2 cellular contexts compared by ENCODE assay signal in genomic region chr13:43737524-43737923, GRCh38.
TF ChIP-seq lines count a peak whose summit lies in the region.

No MANE protein-coding gene starts in this region.

TF ChIP-seq in HepG2, 621 proteins besides CTCF, POLR2A, EP300 and RAD21:
- peak; percentile 99 for TF ChIP-seq MNT (IDR thresholded peaks at IDR 0.05)
- TF ChIP-seq, protein P1, sequence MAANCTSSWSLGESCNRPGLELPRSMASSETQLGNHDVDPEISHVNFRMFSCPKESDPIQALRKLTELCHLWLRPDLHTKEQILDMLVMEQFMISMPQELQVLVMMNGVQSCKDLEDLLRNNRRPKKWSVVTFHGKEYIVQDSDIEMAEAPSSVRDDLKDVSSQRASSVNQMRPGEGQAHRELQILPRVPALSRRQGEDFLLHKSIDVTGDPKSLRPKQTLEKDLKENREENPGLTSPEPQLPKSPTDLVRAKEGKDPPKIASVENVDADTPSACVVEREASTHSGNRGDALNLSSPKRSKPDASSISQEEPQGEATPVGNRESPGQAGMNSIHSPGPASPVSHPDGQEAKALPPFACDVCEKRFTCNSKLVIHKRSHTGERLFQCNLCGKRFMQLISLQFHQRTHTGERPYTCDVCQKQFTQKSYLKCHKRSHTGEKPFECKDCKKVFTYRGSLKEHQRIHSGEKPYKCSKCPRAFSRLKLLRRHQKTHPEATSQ (CRISPR knock-in tag; IDR thresholded peaks at IDR 0.05; ENCODE audit: borderline replicate concordance), result no peak
TF ChIP-seq in HepG2: peak in this region for 1.

TF ChIP-seq in GM23338, 12 proteins besides CTCF, POLR2A, EP300 and RAD21 (continued from another document):
- TF ChIP-seq CREB1 (CRISPR knock-in tag; IDR thresholded peaks at IDR 0.05; ENCODE audit: low read depth) (no peak), POLR2AphosphoS5 (IDR thresholded peaks at IDR 0.05; ENCODE audit: low read depth) (no peak), STAT1 (IDR thresholded peaks at IDR 0.05; ENCODE audit: unreplicated experiment) (no peak), EZH2phosphoT487 (IDR thresholded peaks at IDR 0.05; ENCODE audit: unreplicated experiment) (no peak), ZNF331 (CRISPR knock-in tag; IDR thresholded peaks at IDR 0.05; ENCODE audit: low read depth) (no peak), EZH2 (IDR thresholded peaks at IDR 0.05; ENCODE audit: low read depth, unreplicated experiment) (no peak)
- TF ChIP-seq, protein P2, sequence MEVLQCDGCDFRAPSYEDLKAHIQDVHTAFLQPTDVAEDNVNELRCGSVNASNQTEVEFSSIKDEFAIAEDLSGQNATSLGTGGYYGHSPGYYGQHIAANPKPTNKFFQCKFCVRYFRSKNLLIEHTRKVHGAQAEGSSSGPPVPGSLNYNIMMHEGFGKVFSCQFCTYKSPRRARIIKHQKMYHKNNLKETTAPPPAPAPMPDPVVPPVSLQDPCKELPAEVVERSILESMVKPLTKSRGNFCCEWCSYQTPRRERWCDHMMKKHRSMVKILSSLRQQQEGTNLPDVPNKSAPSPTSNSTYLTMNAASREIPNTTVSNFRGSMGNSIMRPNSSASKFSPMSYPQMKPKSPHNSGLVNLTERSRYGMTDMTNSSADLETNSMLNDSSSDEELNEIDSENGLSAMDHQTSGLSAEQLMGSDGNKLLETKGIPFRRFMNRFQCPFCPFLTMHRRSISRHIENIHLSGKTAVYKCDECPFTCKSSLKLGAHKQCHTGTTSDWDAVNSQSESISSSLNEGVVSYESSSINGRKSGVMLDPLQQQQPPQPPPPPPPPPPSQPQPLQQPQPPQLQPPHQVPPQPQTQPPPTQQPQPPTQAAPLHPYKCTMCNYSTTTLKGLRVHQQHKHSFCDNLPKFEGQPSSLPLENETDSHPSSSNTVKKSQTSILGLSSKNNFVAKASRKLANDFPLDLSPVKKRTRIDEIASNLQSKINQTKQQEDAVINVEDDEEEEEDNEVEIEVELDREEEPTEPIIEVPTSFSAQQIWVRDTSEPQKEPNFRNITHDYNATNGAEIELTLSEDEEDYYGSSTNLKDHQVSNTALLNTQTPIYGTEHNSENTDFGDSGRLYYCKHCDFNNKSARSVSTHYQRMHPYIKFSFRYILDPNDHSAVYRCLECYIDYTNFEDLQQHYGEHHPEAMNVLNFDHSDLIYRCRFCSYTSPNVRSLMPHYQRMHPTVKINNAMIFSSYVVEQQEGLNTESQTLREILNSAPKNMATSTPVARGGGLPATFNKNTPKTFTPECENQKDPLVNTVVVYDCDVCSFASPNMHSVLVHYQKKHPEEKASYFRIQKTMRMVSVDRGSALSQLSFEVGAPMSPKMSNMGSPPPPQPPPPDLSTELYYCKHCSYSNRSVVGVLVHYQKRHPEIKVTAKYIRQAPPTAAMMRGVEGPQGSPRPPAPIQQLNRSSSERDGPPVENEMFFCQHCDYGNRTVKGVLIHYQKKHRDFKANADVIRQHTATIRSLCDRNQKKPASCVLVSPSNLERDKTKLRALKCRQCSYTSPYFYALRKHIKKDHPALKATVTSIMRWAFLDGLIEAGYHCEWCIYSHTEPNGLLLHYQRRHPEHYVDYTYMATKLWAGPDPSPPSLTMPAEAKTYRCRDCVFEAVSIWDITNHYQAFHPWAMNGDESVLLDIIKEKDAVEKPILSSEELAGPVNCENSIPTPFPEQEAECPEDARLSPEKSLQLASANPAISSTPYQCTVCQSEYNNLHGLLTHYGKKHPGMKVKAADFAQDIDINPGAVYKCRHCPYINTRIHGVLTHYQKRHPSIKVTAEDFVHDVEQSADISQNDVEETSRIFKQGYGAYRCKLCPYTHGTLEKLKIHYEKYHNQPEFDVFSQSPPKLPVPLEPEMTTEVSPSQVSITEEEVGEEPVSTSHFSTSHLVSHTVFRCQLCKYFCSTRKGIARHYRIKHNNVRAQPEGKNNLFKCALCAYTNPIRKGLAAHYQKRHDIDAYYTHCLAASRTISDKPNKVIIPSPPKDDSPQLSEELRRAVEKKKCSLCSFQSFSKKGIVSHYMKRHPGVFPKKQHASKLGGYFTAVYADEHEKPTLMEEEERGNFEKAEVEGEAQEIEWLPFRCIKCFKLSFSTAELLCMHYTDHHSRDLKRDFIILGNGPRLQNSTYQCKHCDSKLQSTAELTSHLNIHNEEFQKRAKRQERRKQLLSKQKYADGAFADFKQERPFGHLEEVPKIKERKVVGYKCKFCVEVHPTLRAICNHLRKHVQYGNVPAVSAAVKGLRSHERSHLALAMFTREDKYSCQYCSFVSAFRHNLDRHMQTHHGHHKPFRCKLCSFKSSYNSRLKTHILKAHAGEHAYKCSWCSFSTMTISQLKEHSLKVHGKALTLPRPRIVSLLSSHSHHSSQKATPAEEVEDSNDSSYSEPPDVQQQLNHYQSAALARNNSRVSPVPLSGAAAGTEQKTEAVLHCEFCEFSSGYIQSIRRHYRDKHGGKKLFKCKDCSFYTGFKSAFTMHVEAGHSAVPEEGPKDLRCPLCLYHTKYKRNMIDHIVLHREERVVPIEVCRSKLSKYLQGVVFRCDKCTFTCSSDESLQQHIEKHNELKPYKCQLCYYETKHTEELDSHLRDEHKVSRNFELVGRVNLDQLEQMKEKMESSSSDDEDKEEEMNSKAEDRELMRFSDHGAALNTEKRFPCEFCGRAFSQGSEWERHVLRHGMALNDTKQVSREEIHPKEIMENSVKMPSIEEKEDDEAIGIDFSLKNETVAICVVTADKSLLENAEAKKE (CRISPR knock-in tag; IDR thresholded peaks at IDR 0.05), result no peak
- TF ChIP-seq, protein P3, sequence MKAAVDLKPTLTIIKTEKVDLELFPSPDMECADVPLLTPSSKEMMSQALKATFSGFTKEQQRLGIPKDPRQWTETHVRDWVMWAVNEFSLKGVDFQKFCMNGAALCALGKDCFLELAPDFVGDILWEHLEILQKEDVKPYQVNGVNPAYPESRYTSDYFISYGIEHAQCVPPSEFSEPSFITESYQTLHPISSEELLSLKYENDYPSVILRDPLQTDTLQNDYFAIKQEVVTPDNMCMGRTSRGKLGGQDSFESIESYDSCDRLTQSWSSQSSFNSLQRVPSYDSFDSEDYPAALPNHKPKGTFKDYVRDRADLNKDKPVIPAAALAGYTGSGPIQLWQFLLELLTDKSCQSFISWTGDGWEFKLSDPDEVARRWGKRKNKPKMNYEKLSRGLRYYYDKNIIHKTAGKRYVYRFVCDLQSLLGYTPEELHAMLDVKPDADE (IDR thresholded peaks at IDR 0.05), result no peak
- TF ChIP-seq, protein P4, sequence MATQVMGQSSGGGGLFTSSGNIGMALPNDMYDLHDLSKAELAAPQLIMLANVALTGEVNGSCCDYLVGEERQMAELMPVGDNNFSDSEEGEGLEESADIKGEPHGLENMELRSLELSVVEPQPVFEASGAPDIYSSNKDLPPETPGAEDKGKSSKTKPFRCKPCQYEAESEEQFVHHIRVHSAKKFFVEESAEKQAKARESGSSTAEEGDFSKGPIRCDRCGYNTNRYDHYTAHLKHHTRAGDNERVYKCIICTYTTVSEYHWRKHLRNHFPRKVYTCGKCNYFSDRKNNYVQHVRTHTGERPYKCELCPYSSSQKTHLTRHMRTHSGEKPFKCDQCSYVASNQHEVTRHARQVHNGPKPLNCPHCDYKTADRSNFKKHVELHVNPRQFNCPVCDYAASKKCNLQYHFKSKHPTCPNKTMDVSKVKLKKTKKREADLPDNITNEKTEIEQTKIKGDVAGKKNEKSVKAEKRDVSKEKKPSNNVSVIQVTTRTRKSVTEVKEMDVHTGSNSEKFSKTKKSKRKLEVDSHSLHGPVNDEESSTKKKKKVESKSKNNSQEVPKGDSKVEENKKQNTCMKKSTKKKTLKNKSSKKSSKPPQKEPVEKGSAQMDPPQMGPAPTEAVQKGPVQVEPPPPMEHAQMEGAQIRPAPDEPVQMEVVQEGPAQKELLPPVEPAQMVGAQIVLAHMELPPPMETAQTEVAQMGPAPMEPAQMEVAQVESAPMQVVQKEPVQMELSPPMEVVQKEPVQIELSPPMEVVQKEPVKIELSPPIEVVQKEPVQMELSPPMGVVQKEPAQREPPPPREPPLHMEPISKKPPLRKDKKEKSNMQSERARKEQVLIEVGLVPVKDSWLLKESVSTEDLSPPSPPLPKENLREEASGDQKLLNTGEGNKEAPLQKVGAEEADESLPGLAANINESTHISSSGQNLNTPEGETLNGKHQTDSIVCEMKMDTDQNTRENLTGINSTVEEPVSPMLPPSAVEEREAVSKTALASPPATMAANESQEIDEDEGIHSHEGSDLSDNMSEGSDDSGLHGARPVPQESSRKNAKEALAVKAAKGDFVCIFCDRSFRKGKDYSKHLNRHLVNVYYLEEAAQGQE (IDR thresholded peaks at IDR 0.05; ENCODE audit: unreplicated experiment), result no peak
